Comparison of ENCODE assay signal across 14 cellular contexts in the genomic region with DNA sequence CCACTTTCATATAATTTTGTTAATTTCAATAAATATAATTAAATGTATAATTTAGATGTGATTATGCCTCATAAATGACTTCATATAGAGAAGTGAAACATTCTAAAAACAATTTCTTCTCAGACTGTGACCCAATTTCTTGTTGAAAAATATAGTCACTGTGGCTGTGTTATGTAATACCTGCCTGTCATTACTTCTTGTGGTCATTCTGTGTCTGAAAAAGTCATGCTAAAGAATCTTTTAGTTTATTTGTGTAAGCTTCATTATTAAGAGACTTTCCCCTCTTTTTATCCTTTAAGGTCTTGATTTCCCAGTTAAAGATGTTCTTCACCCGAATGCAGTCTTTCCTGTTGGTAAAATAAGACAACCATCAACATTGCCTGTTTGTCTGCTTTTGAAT. TPM values are rescaled to one million over a fixed set of nuclear protein-coding genes. Genes with fewer than 3 reads are reported as not detected.
DNase-seq lines count a peak whose midpoint lies in the region; FAIRE-seq and TF ChIP-seq lines count a peak whose summit lies in the region.
"Had no signal": no experiment of that assay in that cellular context is flagged by ENCODE, and none has a peak within 500 bp of the region (broad histone marks: within the 10 kb centered on the region; RNA-seq: fewer than 3 reads in every experiment).

No MANE protein-coding gene starts in this region.

- no peaks in the 10 kb centered on the region for H3K27me3 ChIP-seq in CD4-positive, alpha-beta memory T cell (ENCODE audit: insufficient read depth, low read length)
- H3K27me3 ChIP-seq in HL-60 (ENCODE audit: insufficient read depth, poor library complexity, severe bottlenecking), result no peaks in the 10 kb centered on the region
- no peaks in the 10 kb centered on the region for H3K27me3 ChIP-seq in astrocyte (ENCODE audit: insufficient read depth, low read length)
- no peaks in the 10 kb centered on the region for H3K27me3 ChIP-seq in sigmoid colon
- no peaks in the 10 kb centered on the region for H3K27me3 ChIP-seq in SK-N-SH (ENCODE audit: insufficient read depth)

- H4K20me1 ChIP-seq in astrocyte (ENCODE audit: insufficient read depth, low read length) (peaks cover 46% of the 10 kb centered on the region), SK-N-SH (ENCODE audit: insufficient read depth) (peaks cover 12% of the 10 kb centered on the region; the same call in 1 of the 2 replicates)

- H3K27ac Mint-ChIP-seq in CD4-positive, alpha-beta memory T cell, result peak overlapping the region in 4 of 7 donors; percentile 6 to 69 (median 34)
- H3K27ac Mint-ChIP-seq in astrocyte (ENCODE audit: unreplicated experiment), result no peak overlapping the region
- H3K27ac Mint-ChIP-seq: activated CD8-positive, alpha-beta memory T cell treated with anti-CD3 and anti-CD28 coated beads, Interleukin-2, amount 10 ng/mL, durations not matched to agents 7 days and 5 days; activated naive CD4-positive, alpha-beta T cell treated with anti-CD3 and anti-CD28 coated beads for 36 hours had no signal

- CTCF ChIA-PET in CD4-positive, alpha-beta memory T cell (lab: Charles Lee; ENCODE audit: partially characterized antibody), result no interaction called here
- CTCF ChIA-PET in SK-N-SH (lab: Yijun Ruan, JAX), result interaction anchor here (0.7 kb wide), 1 partner anchor 88 kb away, joined by 3 read pairs; no protein-coding TSS in a partner anchor

- peaks cover 28 to 63% (median 44%) of the 10 kb centered on the region in 4 donors for H3K4me1 Mint-ChIP-seq in CD4-positive, alpha-beta memory T cell
- H3K4me1 Mint-ChIP-seq in astrocyte (ENCODE audit: low read depth, unreplicated experiment), result no peaks in the 10 kb centered on the region

- no peak for DNase-seq in CD4-positive, alpha-beta memory T cell
- DNase-seq in HL-60 (ENCODE audit: low read depth in 1 of 2, low spot score in 1 of 2), result peak; percentile 31 to 48
- DNase-seq in astrocyte (ENCODE audit: low read depth), result peak; percentile 18
- DNase-seq in sigmoid colon, result no peak
- DNase-seq in SK-N-SH, result no peak
- no peak for DNase-seq in dedifferentiated amniotic fluid mesenchymal stem cell (ENCODE audit: extremely low spot score)
- DNase-seq in OCI-M2 (lab: John Stamatoyannopoulos, UW; ENCODE audit: unreplicated experiment), result no peak
- DNase-seq: activated CD8-positive, alpha-beta memory T cell treated with anti-CD3 and anti-CD28 coated beads, Interleukin-2, amount 10 ng/mL, durations not matched to agents 7 days and 5 days; activated naive CD4-positive, alpha-beta T cell treated with anti-CD3 and anti-CD28 coated beads for 36 hours; effector CD8-positive, alpha-beta T cell; mammary epithelial cell; NCI-H446; stimulated activated CD4-positive, alpha-beta T cell treated with anti-CD3 and anti-CD28 coated beads, Interleukin-4, amount 100 ng/mL, for 24 hours; T-helper 1 cell had no signal

- WGBS in sigmoid colon, 2 donors, result 82 to 90% methylated on average over 1 of the region's 1 CpG
- WGBS in SK-N-SH (ENCODE audit: low lambda C conversion rate), result 88% methylated on average over 1 of the region's 1 CpG

- no peak overlapping the region for H2AFZ ChIP-seq in astrocyte (ENCODE audit: low read depth, low read length)
- no peak overlapping the region for H2AFZ ChIP-seq in SK-N-SH (ENCODE audit: low read depth)

- peaks cover 3% of the 10 kb centered on the region for H3F3A ChIP-seq in SK-N-SH (replicated peaks; ENCODE audit: insufficient read depth)

- H3K4me1 ChIP-seq in CD4-positive, alpha-beta memory T cell (ENCODE audit: insufficient read depth, low read length), result peaks cover 10% of the 10 kb centered on the region
- H3K4me1 ChIP-seq in astrocyte (ENCODE audit: insufficient read depth, low read length) (no peaks in the 10 kb centered on the region), sigmoid colon (peaks cover 0 to 69% (median 50%) of the 10 kb centered on the region in 4 donors), SK-N-SH (ENCODE audit: control insufficient read depth in 1 of 2, insufficient read depth in 2 of 2, low read depth in 1 of 2, low read length in 1 of 2) (peaks cover 7 to 24% of the 10 kb centered on the region in 2 experiments; a peak in 3 of 4 replicates)

- TF ChIP-seq CTCF in HL-60 (IDR thresholded peaks at IDR 0.05; ENCODE audit: insufficient read depth, low read length) (no peak), astrocyte (IDR thresholded peaks at IDR 0.05; ENCODE audit: insufficient read depth, low read depth, low read length) (no peak), sigmoid colon (IDR thresholded peaks at IDR 0.05) (no peak), SK-N-SH (IDR thresholded peaks at IDR 0.05) (no peak)

- H3K4me2 ChIP-seq in astrocyte (ENCODE audit: low read length) (no peak overlapping the region), SK-N-SH (no peak overlapping the region)

- no peak for TF ChIP-seq EP300 in sigmoid colon (IDR thresholded peaks at IDR 0.05)
- TF ChIP-seq EP300 in SK-N-SH (IDR thresholded peaks at IDR 0.05; ENCODE audit: borderline replicate concordance in 1 of 2, low read depth in 1 of 2, low read length in 1 of 2), result no peak

- no peak for TF ChIP-seq RAD21 in SK-N-SH (IDR thresholded peaks at IDR 0.05; ENCODE audit: low read length)

- peaks cover 42% of the 10 kb centered on the region for H3K79me2 ChIP-seq in astrocyte (ENCODE audit: insufficient read depth, low read length)
- peaks cover 77% of the 10 kb centered on the region for H3K79me2 ChIP-seq in SK-N-SH (ENCODE audit: insufficient read depth)

- intact Hi-C loops in CD4-positive, alpha-beta memory T cell (cut with micrococcal nuclease), result no loop called here
- intact Hi-C loops in sigmoid colon (cut with DNase I), result no loop called here

- peaks cover 42 to 55% of the 10 kb centered on the region in 2 donors for H3K36me3 Mint-ChIP-seq in CD4-positive, alpha-beta memory T cell
- H3K36me3 Mint-ChIP-seq in astrocyte (ENCODE audit: low read depth, unreplicated experiment), result peaks cover 5% of the 10 kb centered on the region

- H3K27ac ChIP-seq in CD4-positive, alpha-beta memory T cell (ENCODE audit: low read depth, low read length), result no peak overlapping the region
- peak overlapping the region; percentile 27 for H3K27ac ChIP-seq in HL-60 (replicated peaks)
- H3K27ac ChIP-seq in astrocyte (ENCODE audit: low read depth, low read length), result no peak overlapping the region
- peak overlapping the region in 3 of 4 donors; percentile 18 to 63 (median 47) for H3K27ac ChIP-seq in sigmoid colon
- no peak overlapping the region for H3K27ac ChIP-seq in SK-N-SH (ENCODE audit: low read depth in 2 of 2, low read length in 1 of 2)

- H3K9me2 ChIP-seq in SK-N-SH, result no peaks in the 10 kb centered on the region

- TF ChIP-seq POLR2A in sigmoid colon (IDR thresholded peaks at IDR 0.05), result no peak

- POLR2A ChIA-PET in CD4-positive, alpha-beta memory T cell (lab: Charles Lee; ENCODE audit: partially characterized antibody), result interaction anchor here (1.5 kb wide), 1 partner anchor 16 kb away, joined by 8 read pairs; a partner anchor contains a TSS
- POLR2A ChIA-PET in SK-N-SH (lab: Yijun Ruan, JAX), result no interaction called here

- no peak overlapping the region for H3K4me3 ChIP-seq in CD4-positive, alpha-beta memory T cell (ENCODE audit: low read length in 2 of 2)
- H3K4me3 ChIP-seq in HL-60 (replicated peaks; ENCODE audit: insufficient read depth, low read length), result no peak overlapping the region
- H3K4me3 ChIP-seq in astrocyte (ENCODE audit: insufficient read depth, low read depth, low read length), result no peak overlapping the region
- no peak overlapping the region for H3K4me3 ChIP-seq in sigmoid colon
- no peak overlapping the region for H3K4me3 ChIP-seq in SK-N-SH (ENCODE audit: low read depth in 2 of 2, low read length in 1 of 2)

- H3K27me3 Mint-ChIP-seq in CD4-positive, alpha-beta memory T cell, result no peaks in the 10 kb centered on the region
- H3K27me3 Mint-ChIP-seq in astrocyte (ENCODE audit: low read depth, unreplicated experiment), result no peaks in the 10 kb centered on the region
- H3K27me3 Mint-ChIP-seq: activated CD8-positive, alpha-beta memory T cell treated with anti-CD3 and anti-CD28 coated beads, Interleukin-2, amount 10 ng/mL, durations not matched to agents 7 days and 5 days had no signal

- no peak overlapping the region for H3K9ac ChIP-seq in astrocyte (ENCODE audit: low read length)
- no peak overlapping the region for H3K9ac ChIP-seq in SK-N-SH

- FAIRE-seq in astrocyte (lab: Jason Lieb, UNC), result no peak

- peak overlapping the region in 1 of 8 donors; percentile 21 for H3K4me3 Mint-ChIP-seq in CD4-positive, alpha-beta memory T cell
- no peak overlapping the region for H3K4me3 Mint-ChIP-seq in astrocyte (ENCODE audit: unreplicated experiment)
- H3K4me3 Mint-ChIP-seq: activated CD8-positive, alpha-beta memory T cell treated with anti-CD3 and anti-CD28 coated beads, Interleukin-2, amount 10 ng/mL, durations not matched to agents 7 days and 5 days; activated naive CD4-positive, alpha-beta T cell treated with anti-CD3 and anti-CD28 coated beads for 36 hours had no signal

- no peaks in the 10 kb centered on the region for H3K9me3 Mint-ChIP-seq in CD4-positive, alpha-beta memory T cell
- H3K9me3 Mint-ChIP-seq in astrocyte (ENCODE audit: unreplicated experiment), result no peaks in the 10 kb centered on the region
- H3K9me3 Mint-ChIP-seq: activated naive CD4-positive, alpha-beta T cell treated with anti-CD3 and anti-CD28 coated beads for 36 hours had no signal

- H3K36me3 ChIP-seq in CD4-positive, alpha-beta memory T cell (ENCODE audit: insufficient read depth, low read length), result peaks cover 8% of the 10 kb centered on the region
- H3K36me3 ChIP-seq in astrocyte (ENCODE audit: insufficient read depth, low read length) (peaks cover 2% of the 10 kb centered on the region), sigmoid colon (peaks cover 0 to 17% (median 0%) of the 10 kb centered on the region in 4 donors), SK-N-SH (replicated peaks in 1 of 2; ENCODE audit: control insufficient read depth in 1 of 2, insufficient read depth in 2 of 2, low read length in 1 of 2) (peaks cover 13 to 27% of the 10 kb centered on the region in 2 experiments)

- no peaks in the 10 kb centered on the region for H3K9me3 ChIP-seq in CD4-positive, alpha-beta memory T cell (ENCODE audit: control insufficient read depth in 1 of 2, low read length in 2 of 2)
- no peaks in the 10 kb centered on the region for H3K9me3 ChIP-seq in astrocyte (ENCODE audit: insufficient read depth, low read depth, low read length)
- H3K9me3 ChIP-seq in sigmoid colon, result no peaks in the 10 kb centered on the region
- H3K9me3 ChIP-seq in SK-N-SH, result no peaks in the 10 kb centered on the region

TF ChIP-seq in SK-N-SH, 30 proteins besides CTCF, POLR2A, EP300 and RAD21 (continues in another document):
- TF ChIP-seq MXI1 (IDR thresholded peaks at IDR 0.05; ENCODE audit: low read depth, low read length) (no peak), TAF1 (IDR thresholded peaks at IDR 0.05; ENCODE audit: borderline replicate concordance, low read depth, low read length) (no peak), FOXM1 (IDR thresholded peaks at IDR 0.05; ENCODE audit: low read depth) (no peak), RFX5 (IDR thresholded peaks at IDR 0.05; ENCODE audit: low read length) (no peak)

RNA-seq across cellular contexts. Expression of a gene that starts 15.9 kb away (rescaled TPM):
- total RNA-seq in CD4-positive, alpha-beta memory T cell, result 10 to 100 TPM; 63.6 to 63.9 TPM
- polyA plus RNA-seq in CD4-positive, alpha-beta memory T cell, result 10 to 100 TPM; 10.9 to 41.3 TPM
- 21.6 and 21.7 TPM in 2 replicates for total RNA-seq in astrocyte
- 10 to 100 TPM; 49.9 to 77.0 (median 64.2) TPM for total RNA-seq in sigmoid colon
- 1 to 10 TPM; 5.8 to 9.1 (median 7.8) TPM for polyA plus RNA-seq in sigmoid colon
- 4.3 and 4.6 TPM in 2 replicates for polyA plus RNA-seq in SK-N-SH (2012; rRNA removed)
- 5.8 and 6.1 TPM in 2 replicates for polyA plus RNA-seq in SK-N-SH (2012; cell fraction: cytosol; rRNA removed)
- polyA plus RNA-seq in SK-N-SH (2012; cell fraction: nucleus; rRNA removed), result 11.5 and 13.6 TPM in 2 replicates

Comparison
In these comparisons a context has a peak if more than half of its experiments do, and no peak if none do; other contexts are left out.
1. DNase-seq: peak in HL-60 (2 of 2) and astrocyte (single experiment); none in CD4-positive, alpha-beta memory T cell (0 of 5), sigmoid colon (single experiment), SK-N-SH (single experiment), dedifferentiated amniotic fluid mesenchymal stem cell (single experiment) and OCI-M2 (single experiment).
2. H3K27ac ChIP-seq: peak in HL-60 (single experiment) and sigmoid colon (3 of 4); none in CD4-positive, alpha-beta memory T cell (single experiment), astrocyte (single experiment) and SK-N-SH (0 of 2).